Comparison of ENCODE assay signal across 12 cellular contexts in genomic region chr3:127525373-127525772, GRCh38.
A peak's percentile ranks its signal among the peaks of the same experiment; 100 is the strongest.
DNase-seq lines count a peak whose midpoint lies in the region; ATAC-seq and TF ChIP-seq lines count a peak whose summit lies in the region.
"Had no signal": no experiment of that assay in that cellular context is flagged by ENCODE, and none has a peak within 500 bp of the region (broad histone marks: within the 10 kb centered on the region; RNA-seq: fewer than 3 reads in every experiment).

No MANE protein-coding gene starts in this region.

- H3K79me2 ChIP-seq in SK-N-SH (ENCODE audit: insufficient read depth), result no peaks in the 10 kb centered on the region

- CTCF ChIA-PET in SK-N-SH (lab: Yijun Ruan, JAX), result interaction anchor here (10.7 kb wide), 1 partner anchor 19 kb away, joined by 72 read pairs; no protein-coding TSS in a partner anchor
- CTCF ChIA-PET in Caco-2 (lab: Charles Lee), result no interaction called here

- DNase-seq in COLO668 (lab: John Stamatoyannopoulos, UW; ENCODE audit: unreplicated experiment) (peak; percentile 63), HT-29 (ENCODE audit: low spot score) (peak; percentile 16), SK-N-SH (no peak), islet precursor cell (peak; percentile 83), Caco-2 (no peak), NCI-H524 (lab: John Stamatoyannopoulos, UW) (no peak), Right ventricle myocardium inferior (ENCODE audit: missing footprints) (no peak)
- DNase-seq: activated T-cell treated with anti-CD3 and anti-CD28 coated beads, Interleukin-2, amount 50 U/mL, for 1 hour; H7; spleen had no signal

- no peaks in the 10 kb centered on the region for H3K9me3 Mint-ChIP-seq in Caco-2 (ENCODE audit: unreplicated experiment)

- H3K36me3 ChIP-seq in SK-N-SH (replicated peaks in 1 of 2; ENCODE audit: control insufficient read depth in 1 of 2, insufficient read depth in 2 of 2, low read length in 1 of 2) (no peaks in the 10 kb centered on the region), Caco-2 (ENCODE audit: control insufficient read depth, insufficient read depth, low read length) (no peaks in the 10 kb centered on the region)
- H3K36me3 ChIP-seq: spleen had no signal

- TF ChIP-seq CTCF in SK-N-SH (IDR thresholded peaks at IDR 0.05) (no peak), Caco-2 (IDR thresholded peaks at IDR 0.05; ENCODE audit: insufficient read depth in 1 of 2, low read depth in 1 of 2, low read length in 1 of 2, severe bottlenecking in 1 of 2, unreplicated experiment in 1 of 2) (no peak)

- no peaks in the 10 kb centered on the region for H3F3A ChIP-seq in SK-N-SH (replicated peaks; ENCODE audit: insufficient read depth)

- TF ChIP-seq RAD21 in SK-N-SH (IDR thresholded peaks at IDR 0.05; ENCODE audit: low read length), result no peak

- peaks cover 0 to 5% of the 10 kb centered on the region in 2 experiments; a peak in 1 of 4 replicates for H3K4me1 ChIP-seq in SK-N-SH (ENCODE audit: control insufficient read depth in 1 of 2, insufficient read depth in 2 of 2, low read depth in 1 of 2, low read length in 1 of 2)
- no peaks in the 10 kb centered on the region for H3K4me1 ChIP-seq in Caco-2
- H3K4me1 ChIP-seq: spleen had no signal

- BruUV-seq in Caco-2 (replicated peaks; lab: Mats Ljungman, UMichigan), result no TSS peak

- no peak overlapping the region for H3K4me3 Mint-ChIP-seq in Caco-2 (ENCODE audit: unreplicated experiment)
- H3K4me3 Mint-ChIP-seq: central memory CD8-positive, alpha-beta T cell had no signal

- H3K27ac ChIP-seq in SK-N-SH (ENCODE audit: low read depth in 2 of 2, low read length in 1 of 2), result no peak overlapping the region
- H3K27ac ChIP-seq: spleen had no signal

- H4K20me1 ChIP-seq in SK-N-SH (ENCODE audit: insufficient read depth), result no peaks in the 10 kb centered on the region

- H3K27me3 ChIP-seq in SK-N-SH (ENCODE audit: insufficient read depth) (no peaks in the 10 kb centered on the region), Caco-2 (replicated peaks; ENCODE audit: control insufficient read depth, insufficient read depth, low read length) (no peaks in the 10 kb centered on the region)

- TF ChIP-seq EP300 in SK-N-SH (IDR thresholded peaks at IDR 0.05; ENCODE audit: borderline replicate concordance in 1 of 2, low read depth in 1 of 2, low read length in 1 of 2), result no peak

- intact Hi-C loops in Caco-2 (cut with micrococcal nuclease; ENCODE audit: unreplicated experiment), result no loop called here
- intact Hi-C loops in Right ventricle myocardium inferior (cut with DNase I), result no loop called here

- no peak overlapping the region for H3K4me2 ChIP-seq in SK-N-SH

- 0 out of 2 replicates have a peak, but pooled peaks cover 5% of the 10 kb centered on the region for H3K9me3 ChIP-seq in SK-N-SH
- H3K9me3 ChIP-seq in Caco-2, result no peaks in the 10 kb centered on the region

- POLR2A ChIA-PET in SK-N-SH (lab: Yijun Ruan, JAX), result no interaction called here
- POLR2A ChIA-PET in Caco-2 (lab: Charles Lee), result no interaction called here

- no peak for ATAC-seq in HG02610 (IDR thresholded peaks at IDR 0.05; ENCODE audit: unreplicated experiment)
- no peak for ATAC-seq in Right ventricle myocardium inferior

- no peaks in the 10 kb centered on the region for H3K36me3 Mint-ChIP-seq in Caco-2 (ENCODE audit: insufficient read depth, unreplicated experiment)

- no peaks in the 10 kb centered on the region for H3K4me1 Mint-ChIP-seq in Caco-2 (ENCODE audit: low read depth, unreplicated experiment)
- H3K4me1 Mint-ChIP-seq: central memory CD8-positive, alpha-beta T cell had no signal

- no peak overlapping the region for H3K4me3 ChIP-seq in SK-N-SH (ENCODE audit: low read depth in 2 of 2, low read length in 1 of 2)
- no peak overlapping the region for H3K4me3 ChIP-seq in Caco-2 (ENCODE audit: low read depth, low read length)
- H3K4me3 ChIP-seq: spleen had no signal

- WGBS in SK-N-SH (ENCODE audit: low lambda C conversion rate), result 23% methylated on average over 11 of the region's 11 CpGs

- no peak overlapping the region for H3K9ac ChIP-seq in SK-N-SH

- H2AFZ ChIP-seq in SK-N-SH (ENCODE audit: low read depth), result no peak overlapping the region

- no peaks in the 10 kb centered on the region for H3K9me2 ChIP-seq in SK-N-SH

- H3K27ac Mint-ChIP-seq in Caco-2 (ENCODE audit: unreplicated experiment), result no peak overlapping the region

- peaks cover 23% of the 10 kb centered on the region for H3K27me3 Mint-ChIP-seq in Caco-2 (ENCODE audit: insufficient read depth, unreplicated experiment)

TF ChIP-seq in SK-N-SH, 30 proteins besides CTCF, POLR2A, EP300 and RAD21:
- TF ChIP-seq MEF2A (IDR thresholded peaks at IDR 0.05; ENCODE audit: borderline replicate concordance, low read depth), result no peak
- TF ChIP-seq NRF1 (IDR thresholded peaks at IDR 0.05; ENCODE audit: low read depth, low read length), result no peak
- no peak for TF ChIP-seq FOXM1 (IDR thresholded peaks at IDR 0.05; ENCODE audit: low read depth)
- no peak for TF ChIP-seq GABPA (IDR thresholded peaks at IDR 0.05; ENCODE audit: low read depth)
- TF ChIP-seq YY1 (IDR thresholded peaks at IDR 0.05; ENCODE audit: low read depth), result no peak
- no peak for TF ChIP-seq TCF12 (IDR thresholded peaks at IDR 0.05)
- no peak for TF ChIP-seq SMC3 (IDR thresholded peaks at IDR 0.05; ENCODE audit: low read depth, low read length)
- no peak for TF ChIP-seq CHD2 (IDR thresholded peaks at IDR 0.05; ENCODE audit: low read length, partially characterized antibody)
- 0 out of 2 replicates have a peak, but pooled peaks have one; percentile 17 for TF ChIP-seq JUND (IDR thresholded peaks at IDR 0.05)
- TF ChIP-seq POLR2AphosphoS5 (IDR thresholded peaks at IDR 0.05; ENCODE audit: low read depth, low read length), result no peak
- TF ChIP-seq FOXJ3 (CRISPR knock-in tag; IDR thresholded peaks at IDR 0.05), result no peak
- no peak for TF ChIP-seq MXI1 (IDR thresholded peaks at IDR 0.05; ENCODE audit: low read depth, low read length)
- TF ChIP-seq FOSL2 (IDR thresholded peaks at IDR 0.05; ENCODE audit: borderline replicate concordance, low read depth), result peak; percentile 57; the same call in 1 of the 2 replicates
- TF ChIP-seq EZH2phosphoT487 (IDR thresholded peaks at IDR 0.05; ENCODE audit: borderline replicate concordance, low read depth), result no peak
- peak; percentile 7; the same call in 1 of the 2 replicates for TF ChIP-seq PBX3 (IDR thresholded peaks at IDR 0.05)
- TF ChIP-seq USF2 (IDR thresholded peaks at IDR 0.05; ENCODE audit: borderline replicate concordance, low read depth, low read length), result no peak
- TF ChIP-seq RXRA (IDR thresholded peaks at IDR 0.05; ENCODE audit: borderline replicate concordance, low read depth), result no peak

Comparison
In these comparisons a context has a peak if more than half of its experiments do, and no peak if none do; other contexts are left out.
1. DNase-seq: peak in COLO668 (single experiment), HT-29 (single experiment) and islet precursor cell (single experiment); none in SK-N-SH (single experiment), Caco-2 (0 of 2), NCI-H524 (0 of 2) and Right ventricle myocardium inferior (single experiment).